ENCODE assay signal across 13 cellular contexts in genomic region chr12:468671-469389, GRCh38. TPM values are rescaled to one million over a fixed set of nuclear protein-coding genes. Genes with fewer than 3 reads are reported as not detected.
DNase-seq lines count a peak whose midpoint lies in the region; ATAC-seq and TF ChIP-seq lines count a peak whose summit lies in the region.
"Had no signal": no experiment of that assay in that cellular context is flagged by ENCODE, and none has a peak within 500 bp of the region (broad histone marks: within the 10 kb centered on the region; RNA-seq: fewer than 3 reads in every experiment).

No MANE protein-coding gene starts in this region.

- H3K27me3 ChIP-seq in breast epithelium (no peaks in the 10 kb centered on the region), hepatocyte (no peaks in the 10 kb centered on the region), stomach (peaks cover 0 to 4% (median 0%) of the 10 kb centered on the region in 3 donors)
- H3K27me3 ChIP-seq: upper lobe of left lung had no signal

- H3K36me3 ChIP-seq in breast epithelium (no peaks in the 10 kb centered on the region), hepatocyte (replicated peaks; ENCODE audit: insufficient read depth, low read depth) (no peaks in the 10 kb centered on the region), stomach (no peaks in the 10 kb centered on the region)
- H3K36me3 ChIP-seq: upper lobe of left lung had no signal

- H3K4me1 ChIP-seq in breast epithelium (no peaks in the 10 kb centered on the region), hepatocyte (ENCODE audit: insufficient read depth) (peaks cover 10% of the 10 kb centered on the region), stomach (peaks cover 11 to 38% (median 29%) of the 10 kb centered on the region in 4 donors)

- DNase-seq in MCF 10A (ENCODE audit: unreplicated experiment) (peak; percentile 45), breast epithelium (ENCODE audit: low spot score in 2 of 2) (no peak), amniotic epithelial cell (ENCODE audit: low read depth) (peak; percentile 12), hepatocyte (ENCODE audit: low spot score) (peak; percentile 62), stomach (peak; percentile 61), MV-4-11 (lab: John Stamatoyannopoulos, UW) (no peak), inferior parietal cortex (ENCODE audit: extremely low spot score) (no peak)
- DNase-seq: activated CD8-positive, alpha-beta memory T cell treated with anti-CD3 and anti-CD28 coated beads for 24 hours; anterior cingulate cortex; NCI-H2107; stimulated activated CD4-positive, alpha-beta T cell treated with anti-CD3 and anti-CD28 coated beads, Interleukin-4, amount 100 ng/mL, for 4 hours had no signal

- H3K27me3 Mint-ChIP-seq in MCF 10A (ENCODE audit: insufficient read depth, unreplicated experiment): no peaks in the 10 kb centered on the region

- BruUV-seq in MCF 10A (replicated peaks; lab: Mats Ljungman, UMichigan): no TSS peak

- H3K36me3 Mint-ChIP-seq in MCF 10A (ENCODE audit: insufficient read depth, unreplicated experiment): no peaks in the 10 kb centered on the region

- no peaks in the 10 kb centered on the region for H4K20me1 ChIP-seq in hepatocyte (ENCODE audit: insufficient read depth, poor library complexity, severe bottlenecking)

- H3K9me3 Mint-ChIP-seq in MCF 10A (ENCODE audit: unreplicated experiment): no peaks in the 10 kb centered on the region

- H3K27ac Mint-ChIP-seq in MCF 10A (ENCODE audit: low read depth, unreplicated experiment): no peak overlapping the region

- POLR2A ChIA-PET in MCF 10A (lab: Yijun Ruan, JAX): interaction anchor here (0.6 to 0.8 kb wide), 2 partner anchors 33 to 342 kb away, joined by 3 read pairs; no protein-coding TSS in a partner anchor

- H3K4me2 ChIP-seq in hepatocyte: peak overlapping the region; percentile 43

- CTCF ChIA-PET in MCF 10A (lab: Yijun Ruan, JAX): interaction anchor here (1.0 kb wide), 2 partner anchors 15 kb away, joined by 3 read pairs; no protein-coding TSS in a partner anchor

- H3K27ac ChIP-seq in breast epithelium (no peak overlapping the region), hepatocyte (peak overlapping the region; percentile 70), stomach (peak overlapping the region; percentile 13 to 40 (median 29))

- no peak for TF ChIP-seq EP300 in stomach (IDR thresholded peaks at IDR 0.05)

- H3K9me2 ChIP-seq in hepatocyte (replicated peaks; ENCODE audit: insufficient read depth): no peaks in the 10 kb centered on the region

- H3K79me2 ChIP-seq in hepatocyte: no peaks in the 10 kb centered on the region

- no peak overlapping the region for H3K4me3 Mint-ChIP-seq in MCF 10A (ENCODE audit: unreplicated experiment)

- H3K9me3 ChIP-seq in breast epithelium (no peaks in the 10 kb centered on the region), hepatocyte (ENCODE audit: low read depth) (no peaks in the 10 kb centered on the region), stomach (no peaks in the 10 kb centered on the region)
- H3K9me3 ChIP-seq: upper lobe of left lung had no signal

- intact Hi-C loops in MCF 10A (cut with micrococcal nuclease) (no loop called here), breast epithelium (cut with DNase I; ENCODE audit: low total_unique reads) (no loop called here), stomach (cut with DNase I; ENCODE audit: low total_unique reads) (no loop called here)

- WGBS in hepatocyte (ENCODE audit: low lambda C conversion rate, missing lambda C conversion rate): 60% methylated on average over 10 of the region's 10 CpGs
- 37 to 56% (median 42%) methylated on average over 10 of the region's 10 CpGs for WGBS in stomach, 5 donors

- H3K4me3 ChIP-seq in breast epithelium (no peak overlapping the region), hepatocyte (no peak overlapping the region), stomach (no peak overlapping the region)
- H3K4me3 ChIP-seq: upper lobe of left lung had no signal

- ATAC-seq in GM18909 (IDR thresholded peaks at IDR 0.05; ENCODE audit: poor library complexity, unreplicated experiment): no peak

- TF ChIP-seq CTCF in MCF 10A (IDR thresholded peaks at IDR 0.05; ENCODE audit: unreplicated experiment) (no peak), breast epithelium (IDR thresholded peaks at IDR 0.05) (no peak), hepatocyte (IDR thresholded peaks at IDR 0.05; ENCODE audit: poor library complexity) (no peak), stomach (IDR thresholded peaks at IDR 0.05) (no peak)

- H2AFZ ChIP-seq in hepatocyte: no peak overlapping the region

- peaks cover 15% of the 10 kb centered on the region for H3K4me1 Mint-ChIP-seq in MCF 10A (ENCODE audit: insufficient read depth, unreplicated experiment)

- TF ChIP-seq POLR2A in breast epithelium (IDR thresholded peaks at IDR 0.05): no peak
- no peak for TF ChIP-seq POLR2A in stomach (IDR thresholded peaks at IDR 0.05)

RNA-seq across cellular contexts. Expression of gene B4GALNT3, which starts 9.1 kb away (rescaled TPM):
- total RNA-seq in MCF 10A (2022): 0.68 and 0.76 TPM in 2 replicates
- total RNA-seq in breast epithelium: 1 to 10 TPM in 2 of 3 donors, under 1 TPM in 1; 0.16 to 5.9 (median 4.6) TPM
- 10.6 and 13.9 TPM in 2 replicates for total RNA-seq in hepatocyte
- 3.7 and 4.4 TPM in 2 replicates for polyA plus RNA-seq in hepatocyte
- 100 to 1,000 TPM in 3 of 5 donors, 10 to 100 TPM in 2; 63.2 to 332 (median 246) TPM for total RNA-seq in stomach
- 10 to 100 TPM; 20.8 to 42.2 (median 37.7) TPM for polyA plus RNA-seq in stomach

Comparison
In these comparisons a context has a peak if more than half of its experiments do, and no peak if none do; other contexts are left out.
1. DNase-seq: peak in MCF 10A (single experiment), amniotic epithelial cell (single experiment), hepatocyte (single experiment) and stomach (single experiment); none in breast epithelium (0 of 2), MV-4-11 (single experiment) and inferior parietal cortex (single experiment).
2. H3K27ac ChIP-seq: peak in hepatocyte (single experiment) and stomach (5 of 5); none in breast epithelium (0 of 2).